2 cellular contexts compared by ENCODE assay signal in genomic region chr5:140287776-140288521, GRCh38.
TF ChIP-seq lines count a peak whose summit lies in the region.

No MANE protein-coding gene starts in this region.

TF ChIP-seq in HepG2, 621 proteins besides CTCF, POLR2A, EP300 and RAD21:
- TF ChIP-seq CEBPB (IDR thresholded peaks at IDR 0.05; ENCODE audit: borderline replicate concordance, low read depth, low read length) (0 out of 2 replicates have a peak, but pooled peaks have one; percentile 9), THYN1 (CRISPR knock-in tag; IDR thresholded peaks at IDR 0.05; ENCODE audit: borderline replicate concordance, low read depth) (no peak), ZNF232 (CRISPR knock-in tag; IDR thresholded peaks at IDR 0.05; ENCODE audit: borderline replicate concordance) (no peak), ELF1 (CRISPR knock-in tag; IDR thresholded peaks at IDR 0.05) (no peak), PREB (CRISPR knock-in tag; IDR thresholded peaks at IDR 0.05) (no peak), FOXP1 (IDR thresholded peaks at IDR 0.05) (no peak), FOXP1 (CRISPR knock-in tag; IDR thresholded peaks at IDR 0.05) (no peak), ZNF574 (CRISPR knock-in tag; IDR thresholded peaks at IDR 0.05) (no peak), RARA (CRISPR knock-in tag; IDR thresholded peaks at IDR 0.05) (no peak), ATF4 (CRISPR knock-in tag; IDR thresholded peaks at IDR 0.05) (0 out of 4 replicates have a peak, but pooled peaks of 1 of the 2 experiments have one; percentile 15), MAX (IDR thresholded peaks at IDR 0.05) (no peak), THAP7 (CRISPR knock-in tag; IDR thresholded peaks at IDR 0.05) (no peak), HNF1B (CRISPR knock-in tag; IDR thresholded peaks at IDR 0.05) (no peak), ATF7 (IDR thresholded peaks at IDR 0.05) (peak; percentile 47), ATF7 (CRISPR knock-in tag; IDR thresholded peaks at IDR 0.05) (no peak), MAFK (conservative IDR thresholded peaks at IDR 0.05 in 1 of 2, IDR thresholded peaks at IDR 0.05 in 1 of 2; ENCODE audit: low read length in 2 of 2) (no peak)

TF ChIP-seq in K562, 482 proteins besides CTCF, POLR2A, EP300 and RAD21:
- TF ChIP-seq PRDM10 (IDR thresholded peaks at IDR 0.05; ENCODE audit: partially characterized antibody) (peak; percentile 71), CEBPG (CRISPR knock-in tag; IDR thresholded peaks at IDR 0.05) (no peak), CEBPG (tag; conservative IDR thresholded peaks at IDR 0.05 in 1 of 2, IDR thresholded peaks at IDR 0.05 in 1 of 2) (peak; percentile 65 to 66), U2AF1 (optimal IDR thresholded peaks at IDR 0.05; ENCODE audit: low read depth, low read length) (no peak), ATF4 (CRISPR knock-in tag; IDR thresholded peaks at IDR 0.05) (0 out of 2 replicates have a peak, but pooled peaks have one; percentile 26), ATF3 (IDR thresholded peaks at IDR 0.05) (peak; percentile 75), ATF3 (CRISPR knock-in tag; conservative IDR thresholded peaks at IDR 0.05) (no peak), UBTF (IDR thresholded peaks at IDR 0.05; ENCODE audit: borderline replicate concordance in 1 of 2, low read depth in 2 of 2, low read length in 2 of 2) (no peak), BCL6 (CRISPR knock-in tag; IDR thresholded peaks at IDR 0.05) (no peak), ARID3B (CRISPR knock-in tag; IDR thresholded peaks at IDR 0.05; ENCODE audit: borderline replicate concordance) (no peak), NKRF (IDR thresholded peaks at IDR 0.05; ENCODE audit: borderline replicate concordance) (no peak), ARID4B (CRISPR knock-in tag; IDR thresholded peaks at IDR 0.05) (no peak), ELK3 (CRISPR knock-in tag; IDR thresholded peaks at IDR 0.05) (no peak), NUFIP1 (IDR thresholded peaks at IDR 0.05; ENCODE audit: partially characterized antibody) (no peak), SP2 (IDR thresholded peaks at IDR 0.05; ENCODE audit: extremely low read depth, low read depth, low read length, poor library complexity, severe bottlenecking) (no peak), KLF13 (tag; IDR thresholded peaks at IDR 0.05; ENCODE audit: borderline replicate concordance, low read depth) (no peak), ZNF695 (CRISPR knock-in tag; IDR thresholded peaks at IDR 0.05) (no peak), CEBPB (tag; IDR thresholded peaks at IDR 0.05) (peak; percentile 52)
